Comparison of ENCODE assay signal across 8 cellular contexts in the genomic region with DNA sequence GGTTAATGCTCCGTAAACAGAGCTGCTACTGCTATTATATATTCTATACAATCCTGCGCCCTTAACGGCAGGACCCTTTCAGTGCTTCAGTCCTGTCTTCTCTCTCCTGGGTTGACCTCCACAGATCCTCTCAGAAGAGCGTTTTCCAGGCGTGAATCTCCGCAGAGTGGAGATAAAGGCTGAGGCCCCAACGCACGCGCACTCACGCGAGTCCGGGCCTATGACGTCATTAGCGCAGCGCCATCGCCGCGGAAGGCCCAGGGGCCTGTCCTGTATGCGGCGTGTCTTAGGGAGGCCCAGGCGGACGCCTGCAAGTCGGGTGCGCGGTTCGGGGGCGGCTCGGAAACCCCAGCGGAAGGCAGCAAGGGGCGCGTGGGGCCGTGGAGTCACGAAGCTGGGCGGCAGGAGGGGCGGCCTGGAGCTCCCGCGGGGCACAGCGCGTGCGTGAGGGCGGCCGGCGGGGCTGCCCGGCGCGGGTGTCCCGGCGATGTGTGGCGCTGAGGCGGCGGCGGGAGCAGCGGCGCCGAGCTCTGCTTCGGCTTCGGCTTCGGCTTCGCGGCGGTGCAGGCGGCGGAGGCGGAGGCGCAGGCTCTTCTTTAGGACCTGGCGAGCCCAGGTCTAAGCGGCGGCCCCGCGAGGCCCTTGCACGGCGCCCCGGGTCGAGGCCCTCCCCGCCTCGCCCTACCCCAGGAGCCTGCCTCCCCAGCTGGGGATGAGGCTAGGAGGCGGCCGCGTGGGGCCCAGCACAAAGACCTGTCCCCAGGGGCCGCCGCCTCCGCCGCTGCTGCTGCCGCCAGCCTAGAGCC. TPM values are rescaled to one million over a fixed set of nuclear protein-coding genes. Genes with fewer than 3 reads are reported as not detected.
DNase-seq lines count a peak whose midpoint lies in the region; ATAC-seq, FAIRE-seq and TF ChIP-seq lines count a peak whose summit lies in the region.

A gene with protein sequence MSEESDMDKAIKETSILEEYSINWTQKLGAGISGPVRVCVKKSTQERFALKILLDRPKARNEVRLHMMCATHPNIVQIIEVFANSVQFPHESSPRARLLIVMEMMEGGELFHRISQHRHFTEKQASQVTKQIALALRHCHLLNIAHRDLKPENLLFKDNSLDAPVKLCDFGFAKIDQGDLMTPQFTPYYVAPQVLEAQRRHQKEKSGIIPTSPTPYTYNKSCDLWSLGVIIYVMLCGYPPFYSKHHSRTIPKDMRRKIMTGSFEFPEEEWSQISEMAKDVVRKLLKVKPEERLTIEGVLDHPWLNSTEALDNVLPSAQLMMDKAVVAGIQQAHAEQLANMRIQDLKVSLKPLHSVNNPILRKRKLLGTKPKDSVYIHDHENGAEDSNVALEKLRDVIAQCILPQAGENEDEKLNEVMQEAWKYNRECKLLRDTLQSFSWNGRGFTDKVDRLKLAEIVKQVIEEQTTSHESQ (plus strand): TSS at position 479 of the 806 bp plus-strand sequence. CDS start 506 bp downstream, outside the sequence.

- H3K9ac ChIP-seq in OCI-LY1 (ENCODE audit: low read length), result peak within 1 kb of the TSS; percentile 92

- peaks cover 37% of the 10 kb centered on the region for H3K36me3 Mint-ChIP-seq in endothelial cell (ENCODE audit: low read depth, unreplicated experiment)
- H3K36me3 Mint-ChIP-seq in mesothelial cell of epicardium, result peaks cover 22% of the 10 kb centered on the region

- no peak within 1 kb of the TSS for H2AFZ ChIP-seq in OCI-LY1 (ENCODE audit: low read length)

- peaks cover 57% of the 10 kb centered on the region for H3K79me2 ChIP-seq in OCI-LY1 (ENCODE audit: insufficient read depth, low read length)

- TF ChIP-seq CTCF in D721Med (IDR thresholded peaks at IDR 0.05; ENCODE audit: insufficient read depth, missing control alignments), result no peak
- no peak for TF ChIP-seq CTCF in OCI-LY1 (IDR thresholded peaks at IDR 0.05; ENCODE audit: low read length)
- TF ChIP-seq CTCF in endothelial cell (IDR thresholded peaks at IDR 0.05; ENCODE audit: unreplicated experiment), result no peak
- no peak for TF ChIP-seq CTCF in mesothelial cell of epicardium (IDR thresholded peaks at IDR 0.05; ENCODE audit: unreplicated experiment)

- H3F3A ChIP-seq in OCI-LY1 (ENCODE audit: insufficient read depth, low read length), result no peaks in the 10 kb centered on the region; the same call in 1 of the 2 replicates

- FAIRE-seq in D721Med (lab: Jason Lieb, UNC), result no peak

- peak; percentile 96 for DNase-seq in D721Med (ENCODE audit: insufficient read length, low spot score)
- DNase-seq in HuH-7 (ENCODE audit: low spot score), result peak; percentile 99
- peak; percentile 99 for DNase-seq in activated CD8-positive, alpha-beta memory T cell treated with anti-CD3 and anti-CD28 coated beads, Interleukin-2, amount 50 U/mL, for 4 hours
- peak; percentile 96 for DNase-seq in endothelial cell (ENCODE audit: low spot score)
- peak; percentile 84 to 98 for DNase-seq in mesothelial cell of epicardium (ENCODE audit: low spot score in 2 of 2, unreplicated experiment in 2 of 2)
- peak; percentile 96 to 97 for DNase-seq in stimulated activated CD8-positive, alpha-beta memory T cell treated with anti-CD3 and anti-CD28 coated beads, Interleukin-15, amount 100 ng/mL, for 4 hours (ENCODE audit: low read depth in 2 of 2)

- H3K4me1 Mint-ChIP-seq in endothelial cell (ENCODE audit: unreplicated experiment) (peaks cover 36% of the 10 kb centered on the region), mesothelial cell of epicardium (peaks cover 41% of the 10 kb centered on the region)

- H3K4me2 ChIP-seq in OCI-LY1 (ENCODE audit: low read length), result peak within 1 kb of the TSS; percentile 88

- no peaks in the 10 kb centered on the region for H4K20me1 ChIP-seq in OCI-LY1 (ENCODE audit: insufficient read depth, low read length)

- H3K4me3 ChIP-seq in OCI-LY1 (ENCODE audit: low read depth, low read length, poor library complexity, severe bottlenecking), result peak within 1 kb of the TSS; percentile 84

- H3K4me1 ChIP-seq in OCI-LY1 (ENCODE audit: insufficient read depth, low read length, severe bottlenecking), result peaks cover 28% of the 10 kb centered on the region

- H3K27me3 Mint-ChIP-seq in endothelial cell (ENCODE audit: unreplicated experiment) (peaks cover 22% of the 10 kb centered on the region), mesothelial cell of epicardium (ENCODE audit: low read depth) (no peaks in the 10 kb centered on the region)

- H3K27ac ChIP-seq in OCI-LY1 (ENCODE audit: low read depth, low read length, poor library complexity, severe bottlenecking), result peak within 1 kb of the TSS; percentile 35

- H3K9me3 ChIP-seq in OCI-LY1 (ENCODE audit: low read length), result no peaks in the 10 kb centered on the region

- peaks cover 35% of the 10 kb centered on the region for H3K36me3 ChIP-seq in OCI-LY1 (ENCODE audit: insufficient read depth, low read length)

- H3K9me2 ChIP-seq in OCI-LY1 (ENCODE audit: low read depth, low read length), result no peaks in the 10 kb centered on the region

- ATAC-seq in GM21515 (IDR thresholded peaks at IDR 0.05; ENCODE audit: unreplicated experiment), result peak; percentile 73

- H3K4me3 Mint-ChIP-seq in endothelial cell (ENCODE audit: unreplicated experiment), result peak within 1 kb of the TSS; percentile 99
- H3K4me3 Mint-ChIP-seq in mesothelial cell of epicardium, result peak within 1 kb of the TSS; percentile 96

- H3K9me3 Mint-ChIP-seq in endothelial cell (ENCODE audit: unreplicated experiment) (no peaks in the 10 kb centered on the region), mesothelial cell of epicardium (no peaks in the 10 kb centered on the region)

- H3K27me3 ChIP-seq in OCI-LY1 (ENCODE audit: insufficient read depth, low read length), result no peaks in the 10 kb centered on the region

- H3K27ac Mint-ChIP-seq in endothelial cell (ENCODE audit: unreplicated experiment) (peak within 1 kb of the TSS; percentile 98), mesothelial cell of epicardium (peak within 1 kb of the TSS; percentile 99)

RNA-seq across cellular contexts. Expression of the gene that starts here (rescaled TPM):
- total RNA-seq in endothelial cell (ENCODE audit: unreplicated experiment) (48.8 TPM), mesothelial cell of epicardium (64.5 to 71.2 TPM (median 70.9 TPM) in 3 replicates)

Comparison
In these comparisons a context has a peak if more than half of its experiments do, and no peak if none do; other contexts are left out.
1. Peak in every context shown above with its lines: DNase-seq, ATAC-seq, H3K4me3 ChIP-seq and H3K27ac ChIP-seq.